Comparison of ENCODE assay signal across 9 cellular contexts in the genomic region with DNA sequence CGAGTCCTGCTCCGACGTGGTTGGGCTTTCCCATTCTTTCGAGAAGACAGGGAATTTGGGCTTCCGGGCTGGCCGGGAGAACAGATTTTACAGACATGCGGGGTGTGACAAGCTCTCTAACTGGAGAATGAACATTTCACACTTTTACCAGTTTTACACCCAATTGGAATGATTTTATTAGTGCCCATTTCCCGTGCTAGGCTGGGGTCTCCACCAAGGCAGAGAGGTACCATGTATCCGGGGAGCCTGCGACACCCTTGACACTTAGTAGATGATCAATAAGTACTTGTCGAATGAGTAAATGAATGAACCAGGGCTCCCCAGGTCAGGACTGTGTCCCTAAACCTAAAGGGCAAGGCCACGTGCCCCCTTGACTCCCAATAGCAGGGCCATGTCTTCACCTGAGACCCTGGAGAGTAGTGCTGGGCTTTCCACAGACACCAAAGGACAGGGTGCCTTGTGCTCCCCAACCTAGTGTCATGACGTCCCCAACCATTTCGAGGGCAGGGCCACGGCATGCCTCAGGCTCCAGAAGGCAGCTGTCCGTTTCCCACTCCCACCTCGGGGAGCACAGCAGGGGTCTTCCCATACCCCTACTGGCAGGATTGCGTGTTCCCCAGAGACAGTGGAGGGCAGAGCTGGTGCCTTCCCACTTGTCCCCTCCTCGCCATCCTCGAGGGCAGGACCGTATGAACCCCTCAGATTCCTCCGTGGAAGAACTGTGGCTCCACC. TPM values are rescaled to one million over a fixed set of nuclear protein-coding genes. Genes with fewer than 3 reads are reported as not detected.
DNase-seq lines count a peak whose midpoint lies in the region.
"Had no signal": no experiment of that assay in that cellular context is flagged by ENCODE, and none has a peak within 500 bp of the region (broad histone marks: within the 10 kb centered on the region; RNA-seq: fewer than 3 reads in every experiment).

No MANE protein-coding gene starts in this region.

- peaks cover 45 to 85% (median 67%) of the 10 kb centered on the region in 4 donors for H3K4me1 Mint-ChIP-seq in CD4-positive, alpha-beta memory T cell
- peaks cover 28 to 55% (median 38%) of the 10 kb centered on the region in 3 donors for H3K4me1 Mint-ChIP-seq in IgD-negative memory B cell
- H3K4me1 Mint-ChIP-seq in activated naive CD4-positive, alpha-beta T cell treated with anti-CD3 and anti-CD28 coated beads, Interleukin-2, amount 10 ng/mL, durations not matched to agents 7 days and 5 days: peaks cover 76% of the 10 kb centered on the region

- no peaks in the 10 kb centered on the region for H3K27me3 ChIP-seq in CD4-positive, alpha-beta memory T cell (ENCODE audit: insufficient read depth, low read length)
- H3K27me3 ChIP-seq in skeletal muscle tissue (ENCODE audit: control insufficient read depth in 3 of 3, insufficient read depth in 3 of 3, low read length in 3 of 3): peaks cover 0 to 5% (median 0%) of the 10 kb centered on the region in 3 donors

- no peaks in the 10 kb centered on the region for H3K27me3 Mint-ChIP-seq in CD4-positive, alpha-beta memory T cell
- H3K27me3 Mint-ChIP-seq in IgD-negative memory B cell: no peaks in the 10 kb centered on the region
- no peaks in the 10 kb centered on the region for H3K27me3 Mint-ChIP-seq in activated naive CD4-positive, alpha-beta T cell treated with anti-CD3 and anti-CD28 coated beads, Interleukin-2, amount 10 ng/mL, durations not matched to agents 7 days and 5 days

- POLR2A ChIA-PET in CD4-positive, alpha-beta memory T cell (lab: Charles Lee; ENCODE audit: partially characterized antibody): interaction anchor here (0.7 to 8.4 kb wide), 23 partner anchors 9 to 383 kb away, joined by 3 to 255 read pairs (median 4); a partner anchor contains a TSS

- peak; percentile 11 to 56 (median 17) for DNase-seq in CD4-positive, alpha-beta memory T cell
- DNase-seq in activated naive CD4-positive, alpha-beta T cell treated with anti-CD3 and anti-CD28 coated beads, Interleukin-2, amount 10 ng/mL, durations not matched to agents 7 days and 5 days: peak; percentile 46
- DNase-seq in hepatic stellate cell (ENCODE audit: low spot score) (peak; percentile 74), SIG-M5 treated with dmso at 0.1 percent for 504 hours (lab: John Stamatoyannopoulos, UW; ENCODE audit: unreplicated experiment) (no peak), COR-L47 (lab: John Stamatoyannopoulos, UW) (no peak)
- DNase-seq in activated CD4-positive, CD25-positive, alpha-beta regulatory T cell (lab: John Stamatoyannopoulos, UW): no peak

- peak overlapping the region; percentile 92 to 95 for H3K4me3 ChIP-seq in CD4-positive, alpha-beta memory T cell (ENCODE audit: low read length in 2 of 2)
- H3K4me3 ChIP-seq in skeletal muscle tissue (ENCODE audit: low read length in 3 of 3): peak overlapping the region; percentile 92 to 96 (median 93)

- H3K27ac Mint-ChIP-seq in CD4-positive, alpha-beta memory T cell: peak overlapping the region; percentile 88 to 100 (median 98)
- H3K27ac Mint-ChIP-seq in IgD-negative memory B cell: peak overlapping the region; percentile 78 to 99 (median 99)
- H3K27ac Mint-ChIP-seq in activated naive CD4-positive, alpha-beta T cell treated with anti-CD3 and anti-CD28 coated beads, Interleukin-2, amount 10 ng/mL, durations not matched to agents 7 days and 5 days: peak overlapping the region; percentile 95

- H3K4me3 Mint-ChIP-seq in CD4-positive, alpha-beta memory T cell: peak overlapping the region; percentile 91 to 100 (median 98)
- peak overlapping the region; percentile 89 to 98 (median 96) for H3K4me3 Mint-ChIP-seq in IgD-negative memory B cell
- peak overlapping the region; percentile 90 for H3K4me3 Mint-ChIP-seq in activated naive CD4-positive, alpha-beta T cell treated with anti-CD3 and anti-CD28 coated beads, Interleukin-2, amount 10 ng/mL, durations not matched to agents 7 days and 5 days

- peaks cover 27% of the 10 kb centered on the region for H3K36me3 ChIP-seq in CD4-positive, alpha-beta memory T cell (ENCODE audit: insufficient read depth, low read length)
- H3K36me3 ChIP-seq in skeletal muscle tissue (ENCODE audit: control insufficient read depth in 3 of 3, insufficient read depth in 3 of 3, low read length in 3 of 3): peaks cover 22 to 34% (median 24%) of the 10 kb centered on the region in 3 donors

- peaks cover 16 to 77% of the 10 kb centered on the region in 2 donors for H3K36me3 Mint-ChIP-seq in CD4-positive, alpha-beta memory T cell
- H3K36me3 Mint-ChIP-seq in IgD-negative memory B cell: peaks cover 5% of the 10 kb centered on the region
- peaks cover 47% of the 10 kb centered on the region for H3K36me3 Mint-ChIP-seq in activated naive CD4-positive, alpha-beta T cell treated with anti-CD3 and anti-CD28 coated beads, Interleukin-2, amount 10 ng/mL, durations not matched to agents 7 days and 5 days

- no peaks in the 10 kb centered on the region for H3K9me3 Mint-ChIP-seq in CD4-positive, alpha-beta memory T cell
- no peaks in the 10 kb centered on the region for H3K9me3 Mint-ChIP-seq in IgD-negative memory B cell
- no peaks in the 10 kb centered on the region for H3K9me3 Mint-ChIP-seq in activated naive CD4-positive, alpha-beta T cell treated with anti-CD3 and anti-CD28 coated beads, Interleukin-2, amount 10 ng/mL, durations not matched to agents 7 days and 5 days

- intact Hi-C loops in CD4-positive, alpha-beta memory T cell (cut with micrococcal nuclease): loop anchor here (1.0 to 10.0 kb wide), 7 partner anchors 15 to 1267 kb away; a partner anchor contains a TSS

- H3K9me3 ChIP-seq in CD4-positive, alpha-beta memory T cell (ENCODE audit: control insufficient read depth in 1 of 2, low read length in 2 of 2): no peaks in the 10 kb centered on the region
- H3K9me3 ChIP-seq in skeletal muscle tissue (ENCODE audit: control insufficient read depth in 3 of 3, low read length in 3 of 3): no peaks in the 10 kb centered on the region

- H3K27ac ChIP-seq in CD4-positive, alpha-beta memory T cell (ENCODE audit: low read depth, low read length): peak overlapping the region; percentile 86
- peak overlapping the region; percentile 87 for H3K27ac ChIP-seq in skeletal muscle tissue (ENCODE audit: low read depth, low read length)

- H3K4me1 ChIP-seq in CD4-positive, alpha-beta memory T cell (ENCODE audit: insufficient read depth, low read length): peaks cover 70% of the 10 kb centered on the region
- peaks cover 27 to 37% (median 29%) of the 10 kb centered on the region in 3 donors for H3K4me1 ChIP-seq in skeletal muscle tissue (ENCODE audit: control insufficient read depth in 3 of 3, insufficient read depth in 3 of 3, low read length in 3 of 3)

- CTCF ChIA-PET in CD4-positive, alpha-beta memory T cell (lab: Charles Lee; ENCODE audit: partially characterized antibody): interaction anchor here (0.8 to 1.9 kb wide), 7 partner anchors 10 to 208 kb away, joined by 3 to 8 read pairs (median 4); a partner anchor contains a TSS
- CTCF ChIA-PET in activated naive CD4-positive, alpha-beta T cell treated with anti-CD3 and anti-CD28 coated beads, Interleukin-2, amount 10 ng/mL, durations not matched to agents 7 days and 5 days (lab: Charles Lee): interaction anchor here (0.7 to 1.8 kb wide), 4 partner anchors 20 to 208 kb away, joined by 3 to 6 read pairs (median 4); a partner anchor contains a TSS

- H3K9ac ChIP-seq in skeletal muscle tissue (ENCODE audit: low read depth in 1 of 3, low read length in 3 of 3): peak overlapping the region; percentile 79 to 89 (median 84)

RNA-seq across cellular contexts. Expression of a gene that starts 0.7 kb away (rescaled TPM):
- total RNA-seq in CD4-positive, alpha-beta memory T cell: 10 to 100 TPM; 50.5 to 57.4 TPM
- polyA plus RNA-seq in CD4-positive, alpha-beta memory T cell: 100 to 1,000 TPM; 104 to 129 TPM
- polyA plus RNA-seq in IgD-negative memory B cell: 83.0 TPM
- 5.2 TPM for total RNA-seq in skeletal muscle tissue
- total RNA-seq: HT1080 had no signal

RNA-seq across cellular contexts. Expression of a gene that starts 0.9 kb away (rescaled TPM):
- total RNA-seq in CD4-positive, alpha-beta memory T cell: 10 to 100 TPM; 78.7 to 82.8 TPM
- 10 to 100 TPM; 52.4 to 76.3 TPM for polyA plus RNA-seq in CD4-positive, alpha-beta memory T cell
- polyA plus RNA-seq in IgD-negative memory B cell: 41.8 TPM
- total RNA-seq in skeletal muscle tissue: 21.9 TPM

RNA-seq across cellular contexts. Expression of a gene that starts 27.6 kb away (rescaled TPM):
- 10 to 100 TPM; 39.6 to 43.9 TPM for total RNA-seq in CD4-positive, alpha-beta memory T cell
- polyA plus RNA-seq in CD4-positive, alpha-beta memory T cell: 10 to 100 TPM; 13.3 to 18.0 TPM
- polyA plus RNA-seq in IgD-negative memory B cell: 13.0 TPM
- 20.9 TPM for total RNA-seq in skeletal muscle tissue

Comparison
In these comparisons a context has a peak if more than half of its experiments do, and no peak if none do; other contexts are left out.
1. DNase-seq: peak in CD4-positive, alpha-beta memory T cell (5 of 5), activated naive CD4-positive, alpha-beta T cell treated with anti-CD3 and anti-CD28 coated beads, Interleukin-2, amount 10 ng/mL, durations not matched to agents 7 days and 5 days (single experiment) and hepatic stellate cell (single experiment); none in SIG-M5 treated with dmso at 0.1 percent for 504 hours (single experiment), COR-L47 (single experiment) and activated CD4-positive, CD25-positive, alpha-beta regulatory T cell (0 of 4).
2. Peak in every context shown above with its lines, with median percentiles within 50 percentile points of each other: H3K27ac Mint-ChIP-seq and H3K4me3 Mint-ChIP-seq.